1 cellular context compared by ENCODE assay signal in the genomic region with DNA sequence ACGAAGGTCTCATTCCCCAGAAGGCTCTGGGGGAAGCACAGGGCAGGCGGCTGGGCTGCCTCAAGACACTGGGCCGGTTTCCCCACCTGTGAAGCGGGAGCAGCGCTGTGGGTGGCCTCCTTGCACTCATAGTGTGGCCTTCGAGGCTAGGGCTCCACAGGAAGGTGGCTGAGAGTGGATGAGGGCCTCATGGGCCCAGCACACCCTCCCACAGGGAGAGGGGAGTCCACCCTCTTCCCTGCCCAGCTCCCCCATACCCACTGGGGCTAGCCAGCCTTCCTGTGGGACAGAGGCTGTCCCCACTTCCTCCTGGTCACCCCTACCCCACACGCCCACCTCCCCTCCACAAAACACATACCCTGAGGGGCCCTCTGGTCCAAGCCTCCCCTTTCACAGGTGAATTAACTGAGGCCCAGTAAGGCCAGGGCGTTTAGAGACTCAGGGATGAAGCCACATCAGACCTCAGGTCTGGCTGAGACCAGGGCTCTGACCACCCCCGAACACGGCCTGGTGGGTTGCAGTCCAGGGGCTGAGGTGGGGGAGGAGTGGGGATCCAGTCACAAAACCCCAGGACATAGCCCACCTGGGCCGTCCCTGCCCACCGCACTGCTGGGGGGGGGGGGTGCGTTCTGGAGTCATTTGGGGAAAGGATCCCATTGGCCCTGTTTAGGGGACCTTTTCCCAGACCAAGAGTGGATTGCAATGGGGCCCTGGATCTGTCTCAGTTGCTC.
A peak's percentile ranks its signal among the peaks of the same experiment; 100 is the strongest.
TF ChIP-seq lines count a peak whose summit lies in the region.

No MANE protein-coding gene starts in this region.

TF ChIP-seq in HepG2, 621 proteins besides CTCF, POLR2A, EP300 and RAD21 (continues in another document):
- TF ChIP-seq THYN1 (CRISPR knock-in tag; IDR thresholded peaks at IDR 0.05; ENCODE audit: borderline replicate concordance, low read depth) (no peak), PHF8 (CRISPR knock-in tag; IDR thresholded peaks at IDR 0.05) (0 out of 2 replicates have a peak, but pooled peaks have one; percentile 6), ZNF546 (CRISPR knock-in tag; conservative IDR thresholded peaks at IDR 0.05) (0 out of 2 replicates have a peak, but pooled peaks have one; percentile 80), ZNF430 (CRISPR knock-in tag; IDR thresholded peaks at IDR 0.05) (0 out of 2 replicates have a peak, but pooled peaks have one; percentile 52), ZMAT3 (CRISPR knock-in tag; conservative IDR thresholded peaks at IDR 0.05) (no peak), ZNF629 (CRISPR knock-in tag; conservative IDR thresholded peaks at IDR 0.05) (peak; percentile 87), SATB2 (CRISPR knock-in tag; IDR thresholded peaks at IDR 0.05) (0 out of 2 replicates have a peak, but pooled peaks have one; percentile 15), HDAC1 (CRISPR knock-in tag; IDR thresholded peaks at IDR 0.05) (peak; percentile 7; the same call in 1 of the 2 replicates), TGIF2 (CRISPR knock-in tag; IDR thresholded peaks at IDR 0.05) (no peak), ZFYVE20 (CRISPR knock-in tag; IDR thresholded peaks at IDR 0.05; ENCODE audit: borderline replicate concordance, low read depth) (no peak), TBX2 (CRISPR knock-in tag; IDR thresholded peaks at IDR 0.05; ENCODE audit: borderline replicate concordance) (peak; percentile 25; the same call in 1 of the 2 replicates), DR1 (CRISPR knock-in tag; IDR thresholded peaks at IDR 0.05) (0 out of 2 replicates have a peak, but pooled peaks have one; percentile 19), SALL1 (CRISPR knock-in tag; IDR thresholded peaks at IDR 0.05) (0 out of 2 replicates have a peak, but pooled peaks have one; percentile 14), ZNF83 (CRISPR knock-in tag; IDR thresholded peaks at IDR 0.05; ENCODE audit: borderline replicate concordance) (no peak), ZNF772 (CRISPR knock-in tag; IDR thresholded peaks at IDR 0.05) (peak; percentile 39; the same call in 1 of the 2 replicates), ZNF225 (CRISPR knock-in tag; IDR thresholded peaks at IDR 0.05) (peak; percentile 67; the same call in 1 of the 2 replicates), BORCS8-MEF2B (CRISPR knock-in tag; IDR thresholded peaks at IDR 0.05) (0 out of 2 replicates have a peak, but pooled peaks have one; percentile 17), ZNF879 (CRISPR knock-in tag; IDR thresholded peaks at IDR 0.05) (peak; percentile 10; the same call in 1 of the 2 replicates)
- TF ChIP-seq, protein P1, sequence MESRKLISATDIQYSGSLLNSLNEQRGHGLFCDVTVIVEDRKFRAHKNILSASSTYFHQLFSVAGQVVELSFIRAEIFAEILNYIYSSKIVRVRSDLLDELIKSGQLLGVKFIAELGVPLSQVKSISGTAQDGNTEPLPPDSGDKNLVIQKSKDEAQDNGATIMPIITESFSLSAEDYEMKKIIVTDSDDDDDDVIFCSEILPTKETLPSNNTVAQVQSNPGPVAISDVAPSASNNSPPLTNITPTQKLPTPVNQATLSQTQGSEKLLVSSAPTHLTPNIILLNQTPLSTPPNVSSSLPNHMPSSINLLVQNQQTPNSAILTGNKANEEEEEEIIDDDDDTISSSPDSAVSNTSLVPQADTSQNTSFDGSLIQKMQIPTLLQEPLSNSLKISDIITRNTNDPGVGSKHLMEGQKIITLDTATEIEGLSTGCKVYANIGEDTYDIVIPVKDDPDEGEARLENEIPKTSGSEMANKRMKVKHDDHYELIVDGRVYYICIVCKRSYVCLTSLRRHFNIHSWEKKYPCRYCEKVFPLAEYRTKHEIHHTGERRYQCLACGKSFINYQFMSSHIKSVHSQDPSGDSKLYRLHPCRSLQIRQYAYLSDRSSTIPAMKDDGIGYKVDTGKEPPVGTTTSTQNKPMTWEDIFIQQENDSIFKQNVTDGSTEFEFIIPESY (CRISPR knock-in tag; IDR thresholded peaks at IDR 0.05) = peak; percentile 72
- TF ChIP-seq, protein P2, sequence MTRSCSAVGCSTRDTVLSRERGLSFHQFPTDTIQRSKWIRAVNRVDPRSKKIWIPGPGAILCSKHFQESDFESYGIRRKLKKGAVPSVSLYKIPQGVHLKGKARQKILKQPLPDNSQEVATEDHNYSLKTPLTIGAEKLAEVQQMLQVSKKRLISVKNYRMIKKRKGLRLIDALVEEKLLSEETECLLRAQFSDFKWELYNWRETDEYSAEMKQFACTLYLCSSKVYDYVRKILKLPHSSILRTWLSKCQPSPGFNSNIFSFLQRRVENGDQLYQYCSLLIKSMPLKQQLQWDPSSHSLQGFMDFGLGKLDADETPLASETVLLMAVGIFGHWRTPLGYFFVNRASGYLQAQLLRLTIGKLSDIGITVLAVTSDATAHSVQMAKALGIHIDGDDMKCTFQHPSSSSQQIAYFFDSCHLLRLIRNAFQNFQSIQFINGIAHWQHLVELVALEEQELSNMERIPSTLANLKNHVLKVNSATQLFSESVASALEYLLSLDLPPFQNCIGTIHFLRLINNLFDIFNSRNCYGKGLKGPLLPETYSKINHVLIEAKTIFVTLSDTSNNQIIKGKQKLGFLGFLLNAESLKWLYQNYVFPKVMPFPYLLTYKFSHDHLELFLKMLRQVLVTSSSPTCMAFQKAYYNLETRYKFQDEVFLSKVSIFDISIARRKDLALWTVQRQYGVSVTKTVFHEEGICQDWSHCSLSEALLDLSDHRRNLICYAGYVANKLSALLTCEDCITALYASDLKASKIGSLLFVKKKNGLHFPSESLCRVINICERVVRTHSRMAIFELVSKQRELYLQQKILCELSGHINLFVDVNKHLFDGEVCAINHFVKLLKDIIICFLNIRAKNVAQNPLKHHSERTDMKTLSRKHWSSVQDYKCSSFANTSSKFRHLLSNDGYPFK (CRISPR knock-in tag; IDR thresholded peaks at IDR 0.05; ENCODE audit: borderline replicate concordance) = peak; percentile 37; the same call in 1 of the 2 replicates
- TF ChIP-seq, protein P3, sequence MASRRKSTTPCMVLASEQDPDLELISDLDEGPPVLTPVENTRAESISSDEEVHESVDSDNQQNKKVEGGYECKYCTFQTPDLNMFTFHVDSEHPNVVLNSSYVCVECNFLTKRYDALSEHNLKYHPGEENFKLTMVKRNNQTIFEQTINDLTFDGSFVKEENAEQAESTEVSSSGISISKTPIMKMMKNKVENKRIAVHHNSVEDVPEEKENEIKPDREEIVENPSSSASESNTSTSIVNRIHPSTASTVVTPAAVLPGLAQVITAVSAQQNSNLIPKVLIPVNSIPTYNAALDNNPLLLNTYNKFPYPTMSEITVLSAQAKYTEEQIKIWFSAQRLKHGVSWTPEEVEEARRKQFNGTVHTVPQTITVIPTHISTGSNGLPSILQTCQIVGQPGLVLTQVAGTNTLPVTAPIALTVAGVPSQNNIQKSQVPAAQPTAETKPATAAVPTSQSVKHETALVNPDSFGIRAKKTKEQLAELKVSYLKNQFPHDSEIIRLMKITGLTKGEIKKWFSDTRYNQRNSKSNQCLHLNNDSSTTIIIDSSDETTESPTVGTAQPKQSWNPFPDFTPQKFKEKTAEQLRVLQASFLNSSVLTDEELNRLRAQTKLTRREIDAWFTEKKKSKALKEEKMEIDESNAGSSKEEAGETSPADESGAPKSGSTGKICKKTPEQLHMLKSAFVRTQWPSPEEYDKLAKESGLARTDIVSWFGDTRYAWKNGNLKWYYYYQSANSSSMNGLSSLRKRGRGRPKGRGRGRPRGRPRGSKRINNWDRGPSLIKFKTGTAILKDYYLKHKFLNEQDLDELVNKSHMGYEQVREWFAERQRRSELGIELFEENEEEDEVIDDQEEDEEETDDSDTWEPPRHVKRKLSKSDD (CRISPR knock-in tag; IDR thresholded peaks at IDR 0.05; ENCODE audit: low read depth) = 0 out of 2 replicates have a peak, but pooled peaks have one; percentile 13
- TF ChIP-seq, protein P4, sequence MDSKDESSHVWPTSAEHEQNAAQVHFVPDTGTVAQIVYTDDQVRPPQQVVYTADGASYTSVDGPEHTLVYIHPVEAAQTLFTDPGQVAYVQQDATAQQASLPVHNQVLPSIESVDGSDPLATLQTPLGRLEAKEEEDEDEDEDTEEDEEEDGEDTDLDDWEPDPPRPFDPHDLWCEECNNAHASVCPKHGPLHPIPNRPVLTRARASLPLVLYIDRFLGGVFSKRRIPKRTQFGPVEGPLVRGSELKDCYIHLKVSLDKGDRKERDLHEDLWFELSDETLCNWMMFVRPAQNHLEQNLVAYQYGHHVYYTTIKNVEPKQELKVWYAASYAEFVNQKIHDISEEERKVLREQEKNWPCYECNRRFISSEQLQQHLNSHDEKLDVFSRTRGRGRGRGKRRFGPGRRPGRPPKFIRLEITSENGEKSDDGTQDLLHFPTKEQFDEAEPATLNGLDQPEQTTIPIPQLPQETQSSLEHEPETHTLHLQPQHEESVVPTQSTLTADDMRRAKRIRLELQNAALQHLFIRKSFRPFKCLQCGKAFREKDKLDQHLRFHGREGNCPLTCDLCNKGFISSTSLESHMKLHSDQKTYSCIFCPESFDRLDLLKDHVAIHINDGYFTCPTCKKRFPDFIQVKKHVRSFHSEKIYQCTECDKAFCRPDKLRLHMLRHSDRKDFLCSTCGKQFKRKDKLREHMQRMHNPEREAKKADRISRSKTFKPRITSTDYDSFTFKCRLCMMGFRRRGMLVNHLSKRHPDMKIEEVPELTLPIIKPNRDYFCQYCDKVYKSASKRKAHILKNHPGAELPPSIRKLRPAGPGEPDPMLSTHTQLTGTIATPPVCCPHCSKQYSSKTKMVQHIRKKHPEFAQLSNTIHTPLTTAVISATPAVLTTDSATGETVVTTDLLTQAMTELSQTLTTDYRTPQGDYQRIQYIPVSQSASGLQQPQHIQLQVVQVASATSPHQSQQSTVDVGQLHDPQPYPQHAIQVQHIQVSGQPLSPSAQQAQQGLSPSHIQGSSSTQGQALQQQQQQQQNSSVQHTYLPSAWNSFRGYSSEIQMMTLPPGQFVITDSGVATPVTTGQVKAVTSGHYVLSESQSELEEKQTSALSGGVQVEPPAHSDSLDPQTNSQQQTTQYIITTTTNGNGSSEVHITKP (CRISPR knock-in tag; IDR thresholded peaks at IDR 0.05; ENCODE audit: low read depth) = peak; percentile 93
- TF ChIP-seq, protein P5, sequence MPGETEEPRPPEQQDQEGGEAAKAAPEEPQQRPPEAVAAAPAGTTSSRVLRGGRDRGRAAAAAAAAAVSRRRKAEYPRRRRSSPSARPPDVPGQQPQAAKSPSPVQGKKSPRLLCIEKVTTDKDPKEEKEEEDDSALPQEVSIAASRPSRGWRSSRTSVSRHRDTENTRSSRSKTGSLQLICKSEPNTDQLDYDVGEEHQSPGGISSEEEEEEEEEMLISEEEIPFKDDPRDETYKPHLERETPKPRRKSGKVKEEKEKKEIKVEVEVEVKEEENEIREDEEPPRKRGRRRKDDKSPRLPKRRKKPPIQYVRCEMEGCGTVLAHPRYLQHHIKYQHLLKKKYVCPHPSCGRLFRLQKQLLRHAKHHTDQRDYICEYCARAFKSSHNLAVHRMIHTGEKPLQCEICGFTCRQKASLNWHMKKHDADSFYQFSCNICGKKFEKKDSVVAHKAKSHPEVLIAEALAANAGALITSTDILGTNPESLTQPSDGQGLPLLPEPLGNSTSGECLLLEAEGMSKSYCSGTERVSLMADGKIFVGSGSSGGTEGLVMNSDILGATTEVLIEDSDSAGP (CRISPR knock-in tag; IDR thresholded peaks at IDR 0.05; ENCODE audit: borderline replicate concordance) = 0 out of 2 replicates have a peak, but pooled peaks have one; percentile 39
- TF ChIP-seq, protein P6, sequence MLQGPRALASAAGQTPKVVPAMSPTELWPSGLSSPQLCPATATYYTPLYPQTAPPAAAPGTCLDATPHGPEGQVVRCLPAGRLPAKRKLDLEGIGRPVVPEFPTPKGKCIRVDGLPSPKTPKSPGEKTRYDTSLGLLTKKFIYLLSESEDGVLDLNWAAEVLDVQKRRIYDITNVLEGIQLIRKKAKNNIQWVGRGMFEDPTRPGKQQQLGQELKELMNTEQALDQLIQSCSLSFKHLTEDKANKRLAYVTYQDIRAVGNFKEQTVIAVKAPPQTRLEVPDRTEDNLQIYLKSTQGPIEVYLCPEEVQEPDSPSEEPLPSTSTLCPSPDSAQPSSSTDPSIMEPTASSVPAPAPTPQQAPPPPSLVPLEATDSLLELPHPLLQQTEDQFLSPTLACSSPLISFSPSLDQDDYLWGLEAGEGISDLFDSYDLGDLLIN (CRISPR knock-in tag; IDR thresholded peaks at IDR 0.05; ENCODE audit: borderline replicate concordance) = 0 out of 2 replicates have a peak, but pooled peaks have one; percentile 12
- TF ChIP-seq, protein P7, sequence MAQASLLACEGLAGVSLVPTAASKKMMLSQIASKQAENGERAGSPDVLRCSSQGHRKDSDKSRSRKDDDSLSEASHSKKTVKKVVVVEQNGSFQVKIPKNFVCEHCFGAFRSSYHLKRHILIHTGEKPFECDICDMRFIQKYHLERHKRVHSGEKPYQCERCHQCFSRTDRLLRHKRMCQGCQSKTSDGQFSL (CRISPR knock-in tag; IDR thresholded peaks at IDR 0.05) = peak; percentile 57; the same call in 1 of the 2 replicates
- TF ChIP-seq, protein P8, sequence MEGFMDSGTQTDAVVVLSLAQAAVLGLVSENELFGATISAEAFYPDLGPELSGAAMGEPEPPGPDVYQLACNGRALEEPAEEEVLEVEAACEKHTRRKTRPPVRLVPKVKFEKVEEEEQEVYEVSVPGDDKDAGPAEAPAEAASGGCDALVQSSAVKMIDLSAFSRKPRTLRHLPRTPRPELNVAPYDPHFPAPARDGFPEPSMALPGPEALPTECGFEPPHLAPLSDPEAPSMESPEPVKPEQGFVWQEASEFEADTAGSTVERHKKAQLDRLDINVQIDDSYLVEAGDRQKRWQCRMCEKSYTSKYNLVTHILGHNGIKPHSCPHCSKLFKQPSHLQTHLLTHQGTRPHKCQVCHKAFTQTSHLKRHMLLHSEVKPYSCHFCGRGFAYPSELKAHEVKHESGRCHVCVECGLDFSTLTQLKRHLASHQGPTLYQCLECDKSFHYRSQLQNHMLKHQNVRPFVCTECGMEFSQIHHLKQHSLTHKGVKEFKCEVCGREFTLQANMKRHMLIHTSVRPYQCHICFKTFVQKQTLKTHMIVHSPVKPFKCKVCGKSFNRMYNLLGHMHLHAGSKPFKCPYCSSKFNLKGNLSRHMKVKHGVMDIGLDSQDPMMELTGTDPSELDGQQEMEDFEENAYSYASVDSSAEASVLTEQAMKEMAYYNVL (CRISPR knock-in tag; IDR thresholded peaks at IDR 0.05; ENCODE audit: borderline replicate concordance) = 0 out of 2 replicates have a peak, but pooled peaks have one; percentile 6
- TF ChIP-seq, protein P9, sequence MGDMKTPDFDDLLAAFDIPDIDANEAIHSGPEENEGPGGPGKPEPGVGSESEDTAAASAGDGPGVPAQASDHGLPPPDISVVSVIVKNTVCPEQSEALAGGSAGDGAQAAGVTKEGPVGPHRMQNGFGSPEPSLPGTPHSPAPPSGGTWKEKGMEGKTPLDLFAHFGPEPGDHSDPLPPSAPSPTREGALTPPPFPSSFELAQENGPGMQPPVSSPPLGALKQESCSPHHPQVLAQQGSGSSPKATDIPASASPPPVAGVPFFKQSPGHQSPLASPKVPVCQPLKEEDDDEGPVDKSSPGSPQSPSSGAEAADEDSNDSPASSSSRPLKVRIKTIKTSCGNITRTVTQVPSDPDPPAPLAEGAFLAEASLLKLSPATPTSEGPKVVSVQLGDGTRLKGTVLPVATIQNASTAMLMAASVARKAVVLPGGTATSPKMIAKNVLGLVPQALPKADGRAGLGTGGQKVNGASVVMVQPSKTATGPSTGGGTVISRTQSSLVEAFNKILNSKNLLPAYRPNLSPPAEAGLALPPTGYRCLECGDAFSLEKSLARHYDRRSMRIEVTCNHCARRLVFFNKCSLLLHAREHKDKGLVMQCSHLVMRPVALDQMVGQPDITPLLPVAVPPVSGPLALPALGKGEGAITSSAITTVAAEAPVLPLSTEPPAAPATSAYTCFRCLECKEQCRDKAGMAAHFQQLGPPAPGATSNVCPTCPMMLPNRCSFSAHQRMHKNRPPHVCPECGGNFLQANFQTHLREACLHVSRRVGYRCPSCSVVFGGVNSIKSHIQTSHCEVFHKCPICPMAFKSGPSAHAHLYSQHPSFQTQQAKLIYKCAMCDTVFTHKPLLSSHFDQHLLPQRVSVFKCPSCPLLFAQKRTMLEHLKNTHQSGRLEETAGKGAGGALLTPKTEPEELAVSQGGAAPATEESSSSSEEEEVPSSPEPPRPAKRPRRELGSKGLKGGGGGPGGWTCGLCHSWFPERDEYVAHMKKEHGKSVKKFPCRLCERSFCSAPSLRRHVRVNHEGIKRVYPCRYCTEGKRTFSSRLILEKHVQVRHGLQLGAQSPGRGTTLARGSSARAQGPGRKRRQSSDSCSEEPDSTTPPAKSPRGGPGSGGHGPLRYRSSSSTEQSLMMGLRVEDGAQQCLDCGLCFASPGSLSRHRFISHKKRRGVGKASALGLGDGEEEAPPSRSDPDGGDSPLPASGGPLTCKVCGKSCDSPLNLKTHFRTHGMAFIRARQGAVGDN (CRISPR knock-in tag; IDR thresholded peaks at IDR 0.05) = peak; percentile 78
